ENCODE assay signal across 8 cellular contexts in genomic region chr11:28110839-28111235, GRCh38. TPM values are rescaled to one million over a fixed set of nuclear protein-coding genes. Genes with fewer than 3 reads are reported as not detected.
DNase-seq lines count a peak whose midpoint lies in the region; ATAC-seq and TF ChIP-seq lines count a peak whose summit lies in the region.

No MANE protein-coding gene starts in this region.

- no peaks in the 10 kb centered on the region for H3K27me3 Mint-ChIP-seq in chondrocyte (ENCODE audit: low read depth)

- DNase-seq in AG08396 (ENCODE audit: low spot score) (peak; percentile 7), chondrocyte (ENCODE audit: low spot score) (no peak), NCI-H2196 treated with DMSO at 0.1 percent for 48 hours (lab: John Stamatoyannopoulos, UW; ENCODE audit: unreplicated experiment) (no peak)
- DNase-seq in activated CD8-positive, alpha-beta memory T cell treated with anti-CD3 and anti-CD28 coated beads, Interleukin-2, amount 50 U/mL, for 4 hours: no peak

- peak overlapping the region; percentile 27 for H2AFZ ChIP-seq in KMS-11 (ENCODE audit: low read depth)

- H3K4me2 ChIP-seq in KMS-11: peak overlapping the region; percentile 94

- peak overlapping the region; percentile 89 for H3K4me3 Mint-ChIP-seq in chondrocyte (ENCODE audit: unreplicated experiment)

- H3K9me3 Mint-ChIP-seq in chondrocyte (ENCODE audit: low read depth): no peaks in the 10 kb centered on the region

- H3K4me1 Mint-ChIP-seq in chondrocyte (ENCODE audit: low read depth): peaks cover 48% of the 10 kb centered on the region

- H3K4me1 ChIP-seq in KMS-11 (ENCODE audit: low read depth, poor library complexity, severe bottlenecking): peaks cover 35% of the 10 kb centered on the region
- peaks cover 36% of the 10 kb centered on the region for H3K4me1 ChIP-seq in muscle layer of colon (ENCODE audit: insufficient read depth, low read length)

- peaks cover 56% of the 10 kb centered on the region for H3K79me2 ChIP-seq in KMS-11 (ENCODE audit: insufficient read depth, low read depth)

- H4K20me1 ChIP-seq in KMS-11 (ENCODE audit: insufficient read depth): no peaks in the 10 kb centered on the region

- no peak for TF ChIP-seq CTCF in KMS-11 (conservative IDR thresholded peaks at IDR 0.05; ENCODE audit: low read depth, low read length)
- TF ChIP-seq CTCF in chondrocyte (IDR thresholded peaks at IDR 0.05): no peak

- peak overlapping the region; percentile 99 for H3K27ac Mint-ChIP-seq in chondrocyte (ENCODE audit: unreplicated experiment)

- H3K36me3 Mint-ChIP-seq in chondrocyte (ENCODE audit: low read depth): no peaks in the 10 kb centered on the region

- H3K36me3 ChIP-seq in KMS-11 (ENCODE audit: insufficient read depth) (0 out of 2 replicates have a peak, but pooled peaks cover 5% of the 10 kb centered on the region), muscle layer of colon (ENCODE audit: insufficient read depth, low read length) (no peaks in the 10 kb centered on the region)

- H3K27ac ChIP-seq in KMS-11 (peak overlapping the region; percentile 83), muscle layer of colon (ENCODE audit: low read depth, low read length) (no peak overlapping the region)

- ATAC-seq in GM21576 (IDR thresholded peaks at IDR 0.05; ENCODE audit: unreplicated experiment): no peak
- ATAC-seq in GM18858 (IDR thresholded peaks at IDR 0.05; ENCODE audit: unreplicated experiment): no peak

- H3K9ac ChIP-seq in KMS-11 (peak overlapping the region; percentile 90), muscle layer of colon (ENCODE audit: low read length) (peak overlapping the region; percentile 82)

- H3K27me3 ChIP-seq in KMS-11 (ENCODE audit: insufficient read depth, low read depth) (no peaks in the 10 kb centered on the region), muscle layer of colon (ENCODE audit: control insufficient read depth in 1 of 2, insufficient read depth in 2 of 2, low read length in 2 of 2) (no peaks in the 10 kb centered on the region)

- H3K9me3 ChIP-seq in muscle layer of colon (ENCODE audit: low read length): no peaks in the 10 kb centered on the region

- peak overlapping the region; percentile 46 for H3K4me3 ChIP-seq in KMS-11 (IDR thresholded peaks at IDR 0.05; ENCODE audit: insufficient read depth, low read depth, low read length)
- peak overlapping the region; percentile 82 to 86 for H3K4me3 ChIP-seq in muscle layer of colon (ENCODE audit: low read depth in 1 of 2, low read length in 2 of 2)

RNA-seq across cellular contexts. Expression of gene METTL15, which starts 2.6 kb away (rescaled TPM):
- 10.3 to 12.8 TPM (median 10.3 TPM) in 3 replicates for total RNA-seq in chondrocyte

RNA-seq across cellular contexts. Expression of gene KIF18A, which starts 2.9 kb away (rescaled TPM):
- total RNA-seq in chondrocyte: 2.6 to 3.0 TPM (median 2.9 TPM) in 3 replicates
